ENCODE assay signal across 9 cellular contexts in genomic region chr10:14554091-14554842, GRCh38.
DNase-seq lines count a peak whose midpoint lies in the region; TF ChIP-seq lines count a peak whose summit lies in the region.
"Had no signal": no experiment of that assay in that cellular context is flagged by ENCODE, and none has a peak within 500 bp of the region (broad histone marks: within the 10 kb centered on the region; RNA-seq: fewer than 3 reads in every experiment).

No MANE protein-coding gene starts in this region.

- H3K27ac Mint-ChIP-seq in CD4-positive, alpha-beta memory T cell: peak overlapping the region; percentile 80 to 96 (median 93)
- H3K27ac Mint-ChIP-seq in activated T-helper 2 cell treated with anti-CD3 and anti-CD28 coated beads, Interferon-gamma antibody, Interleukin-2, Interleukin-4, amounts not matched to agents 10 μg/mL and 5 μg/mL and 100 μg/mL, durations not matched to agents 14 hours and 24 hours and 36 hours: peak overlapping the region; percentile 68

- H3K27ac ChIP-seq in CD4-positive, alpha-beta memory T cell (ENCODE audit: low read depth, low read length): peak overlapping the region; percentile 57
- H3K27ac ChIP-seq in KOPT-K1 (ENCODE audit: low read depth, low read length, poor library complexity, severe bottlenecking) (peak overlapping the region; percentile 22), WERI-Rb-1 (no peak overlapping the region)
- H3K27ac ChIP-seq: KMS-11 had no signal

- H3K9me3 ChIP-seq in CD4-positive, alpha-beta memory T cell (ENCODE audit: control insufficient read depth in 1 of 2, low read length in 2 of 2): no peaks in the 10 kb centered on the region
- no peaks in the 10 kb centered on the region for H3K9me3 ChIP-seq in KOPT-K1 (ENCODE audit: insufficient read depth, low read length, poor library complexity, severe bottlenecking)
- H3K9me3 ChIP-seq in WERI-Rb-1 (ENCODE audit: severe bottlenecking): no peaks in the 10 kb centered on the region

- no peak for TF ChIP-seq CTCF in WERI-Rb-1 (IDR thresholded peaks at IDR 0.05; ENCODE audit: low read depth, low read length)

- peak in 1 of 5 donors; percentile 41 for DNase-seq in CD4-positive, alpha-beta memory T cell
- no peak for DNase-seq in activated T-helper 2 cell treated with anti-CD3 and anti-CD28 coated beads, Interferon-gamma antibody, Interleukin-2, Interleukin-4, amounts not matched to agents 10 μg/mL and 5 μg/mL and 100 μg/mL, durations not matched to agents 14 hours and 24 hours and 36 hours (ENCODE audit: low spot score)
- DNase-seq in lung microvascular endothelial cell (ENCODE audit: low read depth in 2 of 2) (peak; percentile 33 to 66), NCI-H82 treated with DMSO at 0.1 percent for 48 hours (lab: John Stamatoyannopoulos, UW; ENCODE audit: unreplicated experiment) (no peak), WERI-Rb-1 (no peak), cortex of kidney (lab: John Stamatoyannopoulos, UW) (no peak), NCI-H1417 (lab: John Stamatoyannopoulos, UW) (no peak)

- no peaks in the 10 kb centered on the region for H3K27me3 ChIP-seq in CD4-positive, alpha-beta memory T cell (ENCODE audit: insufficient read depth, low read length)
- no peaks in the 10 kb centered on the region for H3K27me3 ChIP-seq in WERI-Rb-1 (ENCODE audit: insufficient read depth, low read depth, severe bottlenecking)

- peaks cover 100% of the 10 kb centered on the region for H3K4me1 ChIP-seq in CD4-positive, alpha-beta memory T cell (ENCODE audit: insufficient read depth, low read length)

- peaks cover 0 to 5% (median 0%) of the 10 kb centered on the region in 8 donors for H3K9me3 Mint-ChIP-seq in CD4-positive, alpha-beta memory T cell
- H3K9me3 Mint-ChIP-seq in activated T-helper 2 cell treated with anti-CD3 and anti-CD28 coated beads, Interferon-gamma antibody, Interleukin-2, Interleukin-4, amounts not matched to agents 10 μg/mL and 5 μg/mL and 100 μg/mL, durations not matched to agents 14 hours and 24 hours and 36 hours: no peaks in the 10 kb centered on the region

- peaks cover 27 to 64% of the 10 kb centered on the region in 2 donors for H3K36me3 Mint-ChIP-seq in CD4-positive, alpha-beta memory T cell
- peaks cover 70% of the 10 kb centered on the region for H3K36me3 Mint-ChIP-seq in activated T-helper 2 cell treated with anti-CD3 and anti-CD28 coated beads, Interferon-gamma antibody, Interleukin-2, Interleukin-4, amounts not matched to agents 10 μg/mL and 5 μg/mL and 100 μg/mL, durations not matched to agents 14 hours and 24 hours and 36 hours (ENCODE audit: low read depth)

- H3K36me3 ChIP-seq in CD4-positive, alpha-beta memory T cell (ENCODE audit: insufficient read depth, low read length): peaks cover 11% of the 10 kb centered on the region
- H3K36me3 ChIP-seq in KOPT-K1 (ENCODE audit: insufficient read depth, low read length): no peaks in the 10 kb centered on the region
- H3K36me3 ChIP-seq in WERI-Rb-1: no peaks in the 10 kb centered on the region

- peaks cover 76 to 100% (median 87%) of the 10 kb centered on the region in 4 donors for H3K4me1 Mint-ChIP-seq in CD4-positive, alpha-beta memory T cell
- peaks cover 74% of the 10 kb centered on the region for H3K4me1 Mint-ChIP-seq in activated T-helper 2 cell treated with anti-CD3 and anti-CD28 coated beads, Interferon-gamma antibody, Interleukin-2, Interleukin-4, amounts not matched to agents 10 μg/mL and 5 μg/mL and 100 μg/mL, durations not matched to agents 14 hours and 24 hours and 36 hours (ENCODE audit: low read depth)

- POLR2A ChIA-PET in CD4-positive, alpha-beta memory T cell (lab: Charles Lee; ENCODE audit: partially characterized antibody): interaction anchor here (0.9 to 5.3 kb wide), 17 partner anchors 9 to 324 kb away, joined by 3 to 50 read pairs (median 5); partner anchors contain the start of genes CDNF, HSPA14, MSANTD7 and SUV39H2

- H3K27me3 Mint-ChIP-seq in CD4-positive, alpha-beta memory T cell: no peaks in the 10 kb centered on the region
- no peaks in the 10 kb centered on the region for H3K27me3 Mint-ChIP-seq in activated T-helper 2 cell treated with anti-CD3 and anti-CD28 coated beads, Interferon-gamma antibody, Interleukin-2, Interleukin-4, amounts not matched to agents 10 μg/mL and 5 μg/mL and 100 μg/mL, durations not matched to agents 14 hours and 24 hours and 36 hours (ENCODE audit: low read depth)

- CTCF ChIA-PET in CD4-positive, alpha-beta memory T cell (lab: Charles Lee; ENCODE audit: partially characterized antibody): interaction anchor here (0.8 to 6.6 kb wide), 12 partner anchors 8 to 358 kb away, joined by 3 to 49 read pairs (median 4); partner anchors contain the start of gene CDNF

- intact Hi-C loops in CD4-positive, alpha-beta memory T cell (cut with micrococcal nuclease): no loop called here
- intact Hi-C loops in activated T-helper 2 cell treated with anti-CD3 and anti-CD28 coated beads, Interferon-gamma antibody, Interleukin-2, Interleukin-4, amounts not matched to agents 10 μg/mL and 5 μg/mL and 100 μg/mL, durations not matched to agents 14 hours and 24 hours and 36 hours (cut with micrococcal nuclease): loop anchor here (5.0 kb wide), 2 partner anchors 33 to 283 kb away; partner anchors contain the start of genes CDNF, HSPA14 and MSANTD7

- H3K4me3 ChIP-seq in CD4-positive, alpha-beta memory T cell (ENCODE audit: low read length in 2 of 2): no peak overlapping the region
- no peak overlapping the region for H3K4me3 ChIP-seq in WERI-Rb-1 (ENCODE audit: low read depth, low read length)

- H3K4me3 Mint-ChIP-seq in CD4-positive, alpha-beta memory T cell: peak overlapping the region; percentile 7 to 88 (median 76)
- H3K4me3 Mint-ChIP-seq in activated T-helper 2 cell treated with anti-CD3 and anti-CD28 coated beads, Interferon-gamma antibody, Interleukin-2, Interleukin-4, amounts not matched to agents 10 μg/mL and 5 μg/mL and 100 μg/mL, durations not matched to agents 14 hours and 24 hours and 36 hours (ENCODE audit: low read depth): no peak overlapping the region

Comparison
In these comparisons a context has a peak if more than half of its experiments do, and no peak if none do; other contexts are left out.
1. DNase-seq: peak in lung microvascular endothelial cell (2 of 2); none in activated T-helper 2 cell treated with anti-CD3 and anti-CD28 coated beads, Interferon-gamma antibody, Interleukin-2, Interleukin-4, amounts not matched to agents 10 μg/mL and 5 μg/mL and 100 μg/mL, durations not matched to agents 14 hours and 24 hours and 36 hours (single experiment), NCI-H82 treated with DMSO at 0.1 percent for 48 hours (single experiment), WERI-Rb-1 (single experiment), cortex of kidney (single experiment) and NCI-H1417 (0 of 3).